ENCODE assay signal across 1 cellular context in genomic region chr11:120674537-120674936, GRCh38.
TF ChIP-seq lines count a peak whose summit lies in the region.

No MANE protein-coding gene starts in this region.

TF ChIP-seq in HepG2, 621 proteins besides CTCF, POLR2A, EP300 and RAD21 (continued from another document and continues in another):
- TF ChIP-seq NR0B2 (CRISPR knock-in tag; IDR thresholded peaks at IDR 0.05) (no peak), ZSCAN20 (CRISPR knock-in tag; IDR thresholded peaks at IDR 0.05; ENCODE audit: borderline replicate concordance) (no peak), IRX3 (CRISPR knock-in tag; IDR thresholded peaks at IDR 0.05; ENCODE audit: borderline replicate concordance, low read depth) (no peak), CEBPG (CRISPR knock-in tag; IDR thresholded peaks at IDR 0.05) (peak; percentile 44), ZNF766 (CRISPR knock-in tag; IDR thresholded peaks at IDR 0.05; ENCODE audit: borderline replicate concordance) (no peak), ZNF609 (CRISPR knock-in tag; IDR thresholded peaks at IDR 0.05; ENCODE audit: borderline replicate concordance) (peak; percentile 24; the same call in 1 of the 2 replicates), ZNF773 (CRISPR knock-in tag; IDR thresholded peaks at IDR 0.05; ENCODE audit: borderline replicate concordance) (no peak), ZKSCAN8 (CRISPR knock-in tag; IDR thresholded peaks at IDR 0.05; ENCODE audit: borderline replicate concordance) (no peak; the same call in 1 of the 2 replicates), ZNF615 (CRISPR knock-in tag; IDR thresholded peaks at IDR 0.05; ENCODE audit: borderline replicate concordance) (no peak), SMARCE1 (IDR thresholded peaks at IDR 0.05; ENCODE audit: borderline replicate concordance) (no peak), TRIM24 (CRISPR knock-in tag; IDR thresholded peaks at IDR 0.05) (0 out of 2 replicates have a peak, but pooled peaks have one; percentile 11), ATF2 (CRISPR knock-in tag; IDR thresholded peaks at IDR 0.05) (peak; percentile 19; the same call in 1 of the 2 replicates), TBL1XR1 (IDR thresholded peaks at IDR 0.05; ENCODE audit: borderline replicate concordance, low read length, partially characterized antibody) (no peak), KDM3A (CRISPR knock-in tag; IDR thresholded peaks at IDR 0.05; ENCODE audit: low read depth) (no peak), ZNF616 (CRISPR knock-in tag; IDR thresholded peaks at IDR 0.05; ENCODE audit: low read depth) (no peak), GTF2F1 (IDR thresholded peaks at IDR 0.05; ENCODE audit: low read length) (no peak), KMT2A (CRISPR knock-in tag; IDR thresholded peaks at IDR 0.05) (no peak), ZNF564 (CRISPR knock-in tag; IDR thresholded peaks at IDR 0.05) (no peak), ZNF264 (CRISPR knock-in tag; IDR thresholded peaks at IDR 0.05) (no peak), ZNF570 (CRISPR knock-in tag; IDR thresholded peaks at IDR 0.05; ENCODE audit: borderline replicate concordance) (no peak), FLYWCH1 (CRISPR knock-in tag; IDR thresholded peaks at IDR 0.05) (no peak), FOSL2 (CRISPR knock-in tag; IDR thresholded peaks at IDR 0.05) (0 out of 2 replicates have a peak, but pooled peaks have one; percentile 26), MAFK (conservative IDR thresholded peaks at IDR 0.05 in 1 of 2, IDR thresholded peaks at IDR 0.05 in 1 of 2; ENCODE audit: low read length in 2 of 2) (no peak), REPIN1 (CRISPR knock-in tag; IDR thresholded peaks at IDR 0.05; ENCODE audit: borderline replicate concordance, low read depth) (peak; percentile 58; the same call in 1 of the 2 replicates), SNAPC4 (CRISPR knock-in tag; IDR thresholded peaks at IDR 0.05) (no peak), RORA (CRISPR knock-in tag; IDR thresholded peaks at IDR 0.05) (no peak), HIVEP1 (CRISPR knock-in tag; IDR thresholded peaks at IDR 0.05) (no peak), ZGPAT (CRISPR knock-in tag; IDR thresholded peaks at IDR 0.05) (peak; percentile 34; the same call in 1 of the 2 replicates), POLR2G (IDR thresholded peaks at IDR 0.05; ENCODE audit: low read depth, low read length) (no peak), HMGA1 (CRISPR knock-in tag; conservative IDR thresholded peaks at IDR 0.05) (no peak), ELF3 (CRISPR knock-in tag; IDR thresholded peaks at IDR 0.05) (peak; percentile 71; the same call in 1 of the 2 replicates), ZNF607 (CRISPR knock-in tag; IDR thresholded peaks at IDR 0.05; ENCODE audit: borderline replicate concordance) (no peak), TFAP4 (IDR thresholded peaks at IDR 0.05; ENCODE audit: borderline replicate concordance, low read depth) (peak; percentile 62; the same call in 1 of the 2 replicates), DMAP1 (CRISPR knock-in tag; IDR thresholded peaks at IDR 0.05) (peak; percentile 70), CBFB (CRISPR knock-in tag; IDR thresholded peaks at IDR 0.05) (no peak), ZNF556 (CRISPR knock-in tag; IDR thresholded peaks at IDR 0.05; ENCODE audit: borderline replicate concordance) (no peak), MXI1 (IDR thresholded peaks at IDR 0.05; ENCODE audit: borderline replicate concordance, low read depth, low read length) (peak; percentile 64; the same call in 1 of the 3 replicates), SETDB1 (CRISPR knock-in tag; IDR thresholded peaks at IDR 0.05; ENCODE audit: borderline replicate concordance) (no peak), KDM2A (CRISPR knock-in tag; IDR thresholded peaks at IDR 0.05; ENCODE audit: borderline replicate concordance, low read depth) (no peak), PRMT3 (CRISPR knock-in tag; IDR thresholded peaks at IDR 0.05; ENCODE audit: borderline replicate concordance, low read depth) (no peak), ZNF709 (CRISPR knock-in tag; IDR thresholded peaks at IDR 0.05) (no peak), HBP1 (CRISPR knock-in tag; IDR thresholded peaks at IDR 0.05; ENCODE audit: low read depth) (no peak), ZNF160 (CRISPR knock-in tag; IDR thresholded peaks at IDR 0.05) (no peak), ZNF333 (CRISPR knock-in tag; IDR thresholded peaks at IDR 0.05; ENCODE audit: borderline replicate concordance) (no peak), ZHX1 (CRISPR knock-in tag; IDR thresholded peaks at IDR 0.05; ENCODE audit: low read depth) (no peak), ZNF724P (CRISPR knock-in tag; IDR thresholded peaks at IDR 0.05; ENCODE audit: borderline replicate concordance) (no peak), RBM39 (IDR thresholded peaks at IDR 0.05; ENCODE audit: low read depth, low read length, poor library complexity, severe bottlenecking) (no peak), ZNF543 (CRISPR knock-in tag; IDR thresholded peaks at IDR 0.05) (no peak)
